In the genomic region with DNA sequence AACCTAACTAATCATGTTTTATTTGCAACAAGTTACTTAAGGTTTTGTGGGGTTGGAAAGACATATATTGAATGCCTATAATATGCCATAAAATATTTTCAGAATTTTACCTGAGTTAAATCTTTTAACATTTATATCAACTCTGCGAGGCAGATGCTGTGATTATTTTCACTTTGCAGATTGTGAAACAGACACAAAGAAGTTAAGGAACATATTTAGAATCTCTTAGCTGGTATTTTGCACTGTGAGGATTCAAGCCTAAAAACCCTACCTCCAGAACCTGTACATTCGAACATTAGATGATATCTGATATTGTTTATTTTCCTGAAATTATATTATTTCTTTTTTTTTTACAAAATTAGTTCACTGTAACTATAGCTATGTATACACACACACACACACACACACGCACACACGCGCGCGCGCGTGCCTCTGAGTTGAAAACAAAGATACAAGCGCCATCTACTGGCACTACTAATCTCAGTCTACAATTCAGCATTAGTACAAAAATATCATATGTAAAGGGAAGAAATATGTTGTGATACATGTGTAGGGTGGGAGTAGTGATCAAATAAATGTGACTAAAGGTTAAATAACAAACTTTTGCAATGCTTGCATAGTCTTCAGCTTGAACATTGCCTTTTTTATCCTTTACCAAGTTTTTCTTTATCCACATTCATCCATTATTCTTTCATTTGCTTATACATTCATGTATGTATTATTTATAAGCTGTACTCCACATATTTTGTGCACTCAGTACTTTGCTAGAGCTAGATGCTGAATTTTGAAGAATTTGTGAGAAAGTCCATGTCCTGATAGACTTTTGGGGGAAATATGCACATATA, we compare ENCODE assay signal across 8 cellular contexts.
DNase-seq lines count a peak whose midpoint lies in the region; ATAC-seq and TF ChIP-seq lines count a peak whose summit lies in the region.

No MANE protein-coding gene starts in this region.

- H3K36me3 ChIP-seq in CD4-positive, CD25-positive, alpha-beta regulatory T cell (ENCODE audit: control insufficient read depth, insufficient read depth, low read length) = no peaks in the 10 kb centered on the region
- no peaks in the 10 kb centered on the region for H3K36me3 ChIP-seq in endodermal cell (ENCODE audit: control insufficient read depth, insufficient read depth, low read length)

- H3K27ac ChIP-seq in CD4-positive, CD25-positive, alpha-beta regulatory T cell (ENCODE audit: insufficient read depth, low read length, poor library complexity, severe bottlenecking) = no peak overlapping the region
- no peak overlapping the region for H3K27ac ChIP-seq in endodermal cell (ENCODE audit: low read depth, low read length)

- H3K4me1 Mint-ChIP-seq in CD4-positive, CD25-positive, alpha-beta regulatory T cell = peaks cover 0 to 4% (median 2%) of the 10 kb centered on the region in 4 donors
- H3K4me1 Mint-ChIP-seq in activated CD8-positive, alpha-beta memory T cell treated with anti-CD3 and anti-CD28 coated beads, Interleukin-2, amount 10 ng/mL, durations not matched to agents 7 days and 5 days = peaks cover 5% of the 10 kb centered on the region
- peaks cover 10% of the 10 kb centered on the region for H3K4me1 Mint-ChIP-seq in endodermal cell

- CTCF ChIA-PET in activated CD8-positive, alpha-beta memory T cell treated with anti-CD3 and anti-CD28 coated beads, Interleukin-2, amount 10 ng/mL, durations not matched to agents 7 days and 5 days (lab: Charles Lee) = interaction anchor here (0.9 to 2.4 kb wide), 8 partner anchors 9 to 1989 kb away, joined by 3 to 14 read pairs (median 4); no protein-coding TSS in a partner anchor

- H3K4me3 Mint-ChIP-seq in CD4-positive, CD25-positive, alpha-beta regulatory T cell = peak overlapping the region in 2 of 4 donors; percentile 55 to 73
- no peak overlapping the region for H3K4me3 Mint-ChIP-seq in activated CD8-positive, alpha-beta memory T cell treated with anti-CD3 and anti-CD28 coated beads, Interleukin-2, amount 10 ng/mL, durations not matched to agents 7 days and 5 days
- H3K4me3 Mint-ChIP-seq in endodermal cell = no peak overlapping the region

- peaks cover 4% of the 10 kb centered on the region for H3K27me3 Mint-ChIP-seq in CD4-positive, CD25-positive, alpha-beta regulatory T cell
- H3K27me3 Mint-ChIP-seq in activated CD8-positive, alpha-beta memory T cell treated with anti-CD3 and anti-CD28 coated beads, Interleukin-2, amount 10 ng/mL, durations not matched to agents 7 days and 5 days = peaks cover 2% of the 10 kb centered on the region
- no peaks in the 10 kb centered on the region for H3K27me3 Mint-ChIP-seq in endodermal cell (ENCODE audit: insufficient read depth)

- peak; percentile 83 for TF ChIP-seq CTCF in endodermal cell (conservative IDR thresholded peaks at IDR 0.05)

- H3K9me3 Mint-ChIP-seq in CD4-positive, CD25-positive, alpha-beta regulatory T cell = no peaks in the 10 kb centered on the region
- H3K9me3 Mint-ChIP-seq in activated CD8-positive, alpha-beta memory T cell treated with anti-CD3 and anti-CD28 coated beads, Interleukin-2, amount 10 ng/mL, durations not matched to agents 7 days and 5 days (ENCODE audit: low read depth) = no peaks in the 10 kb centered on the region
- no peaks in the 10 kb centered on the region for H3K9me3 Mint-ChIP-seq in endodermal cell

- peak overlapping the region; percentile 61 for H3K4me3 ChIP-seq in CD4-positive, CD25-positive, alpha-beta regulatory T cell (ENCODE audit: low read depth, low read length)
- no peak overlapping the region for H3K4me3 ChIP-seq in endodermal cell (ENCODE audit: low read length)

- H3K9ac ChIP-seq in endodermal cell (ENCODE audit: extremely low read depth, low read length, poor library complexity, severe bottlenecking) = no peak overlapping the region

- H3K27ac Mint-ChIP-seq in CD4-positive, CD25-positive, alpha-beta regulatory T cell = peak overlapping the region in 1 of 3 donors; percentile 81
- no peak overlapping the region for H3K27ac Mint-ChIP-seq in activated CD8-positive, alpha-beta memory T cell treated with anti-CD3 and anti-CD28 coated beads, Interleukin-2, amount 10 ng/mL, durations not matched to agents 7 days and 5 days
- H3K27ac Mint-ChIP-seq in endodermal cell = no peak overlapping the region

- peaks cover 0 to under 1% of the 10 kb centered on the region in 2 experiments for H3K9me3 ChIP-seq in CD4-positive, CD25-positive, alpha-beta regulatory T cell (ENCODE audit: control insufficient read depth in 2 of 2, low read length in 2 of 2)
- no peaks in the 10 kb centered on the region for H3K9me3 ChIP-seq in endodermal cell (ENCODE audit: control insufficient read depth, low read length)

- DNase-seq in CD4-positive, CD25-positive, alpha-beta regulatory T cell = peak; percentile 40 to 75 (median 57)
- DNase-seq in NOMO-1 (lab: John Stamatoyannopoulos, UW; ENCODE audit: unreplicated experiment in 2 of 2) = peak; percentile 46 to 57
- peak; percentile 58 for DNase-seq in activated CD8-positive, alpha-beta memory T cell treated with anti-CD3 and anti-CD28 coated beads, Interleukin-2, amount 10 ng/mL, durations not matched to agents 7 days and 5 days
- DNase-seq in endodermal cell = peak; percentile 81
- peak; percentile 65 for DNase-seq in myocyte (ENCODE audit: low read depth)
- DNase-seq in stimulated activated CD8-positive, alpha-beta memory T cell treated with anti-CD3 and anti-CD28 coated beads, Interleukin-7, amount 100 ng/mL, for 4 hours (ENCODE audit: low read depth in 2 of 2) = peak; percentile 19 to 26

- peak; percentile 69 to 74 for ATAC-seq in CD4-positive, CD25-positive, alpha-beta regulatory T cell (ENCODE audit: low read depth in 2 of 2)
- ATAC-seq in GM19397 (IDR thresholded peaks at IDR 0.05; ENCODE audit: unreplicated experiment) = peak; percentile 92
- peak; percentile 87 for ATAC-seq in HG03521 (IDR thresholded peaks at IDR 0.05; ENCODE audit: unreplicated experiment)
- ATAC-seq in activated CD8-positive, alpha-beta memory T cell treated with anti-CD3 and anti-CD28 coated beads, Interleukin-2, amount 10 ng/mL, durations not matched to agents 7 days and 5 days = peak; percentile 82

- WGBS in endodermal cell (ENCODE audit: insufficient coverage in 1 of 2, insufficient read length in 1 of 2), 2 experiments = 10 to 80% methylated on average over 1 to 9 of the region's 10 CpGs

- no peaks in the 10 kb centered on the region for H3K36me3 Mint-ChIP-seq in CD4-positive, CD25-positive, alpha-beta regulatory T cell
- no peaks in the 10 kb centered on the region for H3K36me3 Mint-ChIP-seq in activated CD8-positive, alpha-beta memory T cell treated with anti-CD3 and anti-CD28 coated beads, Interleukin-2, amount 10 ng/mL, durations not matched to agents 7 days and 5 days
- no peaks in the 10 kb centered on the region for H3K36me3 Mint-ChIP-seq in endodermal cell (ENCODE audit: low read depth)

- H3K4me1 ChIP-seq in CD4-positive, CD25-positive, alpha-beta regulatory T cell (ENCODE audit: control insufficient read depth, insufficient read depth, low read length, poor library complexity, severe bottlenecking) = no peaks in the 10 kb centered on the region
- no peaks in the 10 kb centered on the region for H3K4me1 ChIP-seq in endodermal cell (ENCODE audit: control insufficient read depth, insufficient read depth, low read length)

- peaks cover 1% of the 10 kb centered on the region for H3K27me3 ChIP-seq in CD4-positive, CD25-positive, alpha-beta regulatory T cell (ENCODE audit: control insufficient read depth, insufficient read depth, low read length)
- H3K27me3 ChIP-seq in endodermal cell (ENCODE audit: control insufficient read depth, insufficient read depth, low read length, poor library complexity, severe bottlenecking) = no peaks in the 10 kb centered on the region

Comparison
In these comparisons a context has a peak if more than half of its experiments do, and no peak if none do; other contexts are left out.
1. DNase-seq: peak in every context shown above with its lines; median percentile 81 in endodermal cell; 65 in myocyte; 58 in activated CD8-positive, alpha-beta memory T cell treated with anti-CD3 and anti-CD28 coated beads, Interleukin-2, amount 10 ng/mL, durations not matched to agents 7 days and 5 days; 57 in CD4-positive, CD25-positive, alpha-beta regulatory T cell; 52 in NOMO-1; 22 in stimulated activated CD8-positive, alpha-beta memory T cell treated with anti-CD3 and anti-CD28 coated beads, Interleukin-7, amount 100 ng/mL, for 4 hours.